ENCODE assay signal across 2 cellular contexts in the genomic region with DNA sequence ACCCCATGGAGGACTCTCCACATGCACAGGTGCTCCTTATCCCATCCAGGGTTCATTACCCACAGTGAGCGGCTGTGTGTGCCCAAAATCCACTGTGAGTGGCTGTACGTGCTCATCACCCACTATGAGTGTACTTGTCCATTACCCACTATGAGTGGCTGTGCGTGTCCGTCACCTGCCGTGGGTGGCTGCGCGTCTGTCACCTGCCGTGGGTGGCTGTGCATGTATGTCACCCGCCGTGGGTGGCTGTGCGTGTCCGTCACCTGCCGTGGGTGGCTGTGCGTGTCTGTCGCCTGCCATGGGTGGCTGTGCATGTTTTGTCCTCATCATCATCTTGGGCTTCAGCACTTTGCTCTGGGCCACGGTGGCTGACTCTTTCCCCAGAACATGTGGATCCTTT.
TF ChIP-seq lines count a peak whose summit lies in the region.

No MANE protein-coding gene starts in this region.

TF ChIP-seq in HEK293, 187 proteins besides CTCF, POLR2A, EP300 and RAD21:
- TF ChIP-seq ZNF404 (tag by site-specific recombination; IDR thresholded peaks at IDR 0.05), result no peak
- TF ChIP-seq ZFHX2 (tag by site-specific recombination; conservative IDR thresholded peaks at IDR 0.05), result 0 out of 2 replicates have a peak, but pooled peaks have one; percentile 20

TF ChIP-seq in IMR-90, 13 proteins besides CTCF, POLR2A, EP300 and RAD21:
- TF ChIP-seq CEBPB (IDR thresholded peaks at IDR 0.05; ENCODE audit: low read depth, low read length), result no peak
- TF ChIP-seq SMC3 (IDR thresholded peaks at IDR 0.05; ENCODE audit: low read depth, low read length), result no peak
- no peak for TF ChIP-seq RFX5 (IDR thresholded peaks at IDR 0.05; ENCODE audit: low read depth, low read length)
- no peak for TF ChIP-seq MXI1 (IDR thresholded peaks at IDR 0.05; ENCODE audit: borderline replicate concordance, low read depth, low read length)
- TF ChIP-seq MAFK (IDR thresholded peaks at IDR 0.05; ENCODE audit: low read depth, low read length), result no peak
